In the genomic region with DNA sequence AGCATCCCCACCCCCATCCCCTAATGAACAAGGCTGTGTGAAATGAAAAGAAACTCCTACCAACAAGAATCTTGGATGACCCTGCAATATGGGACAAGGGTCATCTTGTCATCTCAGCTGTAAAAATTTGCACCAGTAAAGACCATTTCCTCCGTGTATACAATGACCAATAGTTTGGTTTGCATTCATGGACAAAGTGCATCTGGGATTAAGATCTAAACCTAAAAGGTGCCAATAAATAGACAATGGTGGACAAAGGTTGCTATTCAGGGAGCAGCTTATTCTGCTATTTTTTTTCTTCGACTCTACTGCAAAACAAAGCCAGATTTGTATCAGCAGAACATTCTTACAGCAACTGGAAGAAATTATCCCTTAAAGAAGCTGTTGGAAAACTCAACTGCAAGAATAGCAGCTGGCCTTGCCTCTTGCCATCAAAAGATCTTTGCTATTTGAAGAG, we compare ENCODE assay signal across 1 cellular context.
TF ChIP-seq lines count a peak whose summit lies in the region.

No MANE protein-coding gene starts in this region.

TF ChIP-seq in HepG2, 621 proteins besides CTCF, POLR2A, EP300 and RAD21 (continued from another document):
- TF ChIP-seq, protein P1, sequence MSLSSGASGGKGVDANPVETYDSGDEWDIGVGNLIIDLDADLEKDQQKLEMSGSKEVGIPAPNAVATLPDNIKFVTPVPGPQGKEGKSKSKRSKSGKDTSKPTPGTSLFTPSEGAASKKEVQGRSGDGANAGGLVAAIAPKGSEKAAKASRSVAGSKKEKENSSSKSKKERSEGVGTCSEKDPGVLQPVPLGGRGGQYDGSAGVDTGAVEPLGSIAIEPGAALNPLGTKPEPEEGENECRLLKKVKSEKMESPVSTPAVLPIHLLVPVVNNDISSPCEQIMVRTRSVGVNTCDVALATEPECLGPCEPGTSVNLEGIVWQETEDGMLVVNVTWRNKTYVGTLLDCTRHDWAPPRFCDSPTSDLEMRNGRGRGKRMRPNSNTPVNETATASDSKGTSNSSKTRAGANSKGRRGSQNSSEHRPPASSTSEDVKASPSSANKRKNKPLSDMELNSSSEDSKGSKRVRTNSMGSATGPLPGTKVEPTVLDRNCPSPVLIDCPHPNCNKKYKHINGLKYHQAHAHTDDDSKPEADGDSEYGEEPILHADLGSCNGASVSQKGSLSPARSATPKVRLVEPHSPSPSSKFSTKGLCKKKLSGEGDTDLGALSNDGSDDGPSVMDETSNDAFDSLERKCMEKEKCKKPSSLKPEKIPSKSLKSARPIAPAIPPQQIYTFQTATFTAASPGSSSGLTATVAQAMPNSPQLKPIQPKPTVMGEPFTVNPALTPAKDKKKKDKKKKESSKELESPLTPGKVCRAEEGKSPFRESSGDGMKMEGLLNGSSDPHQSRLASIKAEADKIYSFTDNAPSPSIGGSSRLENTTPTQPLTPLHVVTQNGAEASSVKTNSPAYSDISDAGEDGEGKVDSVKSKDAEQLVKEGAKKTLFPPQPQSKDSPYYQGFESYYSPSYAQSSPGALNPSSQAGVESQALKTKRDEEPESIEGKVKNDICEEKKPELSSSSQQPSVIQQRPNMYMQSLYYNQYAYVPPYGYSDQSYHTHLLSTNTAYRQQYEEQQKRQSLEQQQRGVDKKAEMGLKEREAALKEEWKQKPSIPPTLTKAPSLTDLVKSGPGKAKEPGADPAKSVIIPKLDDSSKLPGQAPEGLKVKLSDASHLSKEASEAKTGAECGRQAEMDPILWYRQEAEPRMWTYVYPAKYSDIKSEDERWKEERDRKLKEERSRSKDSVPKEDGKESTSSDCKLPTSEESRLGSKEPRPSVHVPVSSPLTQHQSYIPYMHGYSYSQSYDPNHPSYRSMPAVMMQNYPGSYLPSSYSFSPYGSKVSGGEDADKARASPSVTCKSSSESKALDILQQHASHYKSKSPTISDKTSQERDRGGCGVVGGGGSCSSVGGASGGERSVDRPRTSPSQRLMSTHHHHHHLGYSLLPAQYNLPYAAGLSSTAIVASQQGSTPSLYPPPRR (CRISPR knock-in tag; IDR thresholded peaks at IDR 0.05; ENCODE audit: borderline replicate concordance) = no peak
- TF ChIP-seq, protein P2, sequence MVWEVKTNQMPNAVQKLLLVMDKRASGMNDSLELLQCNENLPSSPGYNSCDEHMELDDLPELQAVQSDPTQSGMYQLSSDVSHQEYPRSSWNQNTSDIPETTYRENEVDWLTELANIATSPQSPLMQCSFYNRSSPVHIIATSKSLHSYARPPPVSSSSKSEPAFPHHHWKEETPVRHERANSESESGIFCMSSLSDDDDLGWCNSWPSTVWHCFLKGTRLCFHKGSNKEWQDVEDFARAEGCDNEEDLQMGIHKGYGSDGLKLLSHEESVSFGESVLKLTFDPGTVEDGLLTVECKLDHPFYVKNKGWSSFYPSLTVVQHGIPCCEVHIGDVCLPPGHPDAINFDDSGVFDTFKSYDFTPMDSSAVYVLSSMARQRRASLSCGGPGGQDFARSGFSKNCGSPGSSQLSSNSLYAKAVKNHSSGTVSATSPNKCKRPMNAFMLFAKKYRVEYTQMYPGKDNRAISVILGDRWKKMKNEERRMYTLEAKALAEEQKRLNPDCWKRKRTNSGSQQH (CRISPR knock-in tag; IDR thresholded peaks at IDR 0.05; ENCODE audit: low read depth) = no peak
- TF ChIP-seq ESRRA (CRISPR knock-in tag; IDR thresholded peaks at IDR 0.05; ENCODE audit: low read depth) = no peak
- no peak for TF ChIP-seq SIX1 (CRISPR knock-in tag; IDR thresholded peaks at IDR 0.05; ENCODE audit: borderline replicate concordance)
